Comparison of ENCODE assay signal across 14 cellular contexts in genomic region chr12:39831587-39832315, GRCh38.
A peak's percentile ranks its signal among the peaks of the same experiment; 100 is the strongest.
DNase-seq lines count a peak whose midpoint lies in the region; TF ChIP-seq lines count a peak whose summit lies in the region.
"Had no signal": no experiment of that assay in that cellular context is flagged by ENCODE, and none has a peak within 500 bp of the region (broad histone marks: within the 10 kb centered on the region; RNA-seq: fewer than 3 reads in every experiment).

No MANE protein-coding gene starts in this region.

- WGBS in hepatocyte (ENCODE audit: low lambda C conversion rate, missing lambda C conversion rate): 32% methylated on average over 1 of the region's 1 CpG
- WGBS in sigmoid colon, 2 donors: 35 to 43% methylated on average over 1 of the region's 1 CpG
- 78 to 79% methylated on average over 1 of the region's 1 CpG for WGBS in testis, 2 donors

- no peaks in the 10 kb centered on the region for H4K20me1 ChIP-seq in hepatocyte (ENCODE audit: insufficient read depth, poor library complexity, severe bottlenecking)

- no peak for TF ChIP-seq EP300 in sigmoid colon (IDR thresholded peaks at IDR 0.05)

- H3K4me2 ChIP-seq in hepatocyte: no peak overlapping the region

- H3K27ac ChIP-seq in hepatocyte: peak overlapping the region; percentile 46
- no peak overlapping the region for H3K27ac ChIP-seq in sigmoid colon
- H3K27ac ChIP-seq in testis: no peak overlapping the region
- H3K27ac ChIP-seq: HL-60 had no signal

- no peaks in the 10 kb centered on the region for H3K36me3 ChIP-seq in hepatocyte (replicated peaks; ENCODE audit: insufficient read depth, low read depth)
- H3K36me3 ChIP-seq in sigmoid colon: no peaks in the 10 kb centered on the region
- H3K36me3 ChIP-seq in testis (ENCODE audit: low read depth, missing control alignments): no peaks in the 10 kb centered on the region

- H3K27me3 ChIP-seq in hepatocyte (no peaks in the 10 kb centered on the region), sigmoid colon (no peaks in the 10 kb centered on the region), testis (no peaks in the 10 kb centered on the region)

- H3K4me1 ChIP-seq in hepatocyte (ENCODE audit: insufficient read depth) (peaks cover 4% of the 10 kb centered on the region), sigmoid colon (no peaks in the 10 kb centered on the region), testis (no peaks in the 10 kb centered on the region)

- no peak for TF ChIP-seq POLR2A in sigmoid colon (IDR thresholded peaks at IDR 0.05)
- no peak for TF ChIP-seq POLR2A in testis (IDR thresholded peaks at IDR 0.05)

- DNase-seq in COLO668 (lab: John Stamatoyannopoulos, UW; ENCODE audit: unreplicated experiment) (peak; percentile 9), HCEC 1CT (peak; percentile 11), RKO (ENCODE audit: low spot score) (peak; percentile 12), hepatocyte (ENCODE audit: low spot score) (peak; percentile 24), sigmoid colon (no peak), OCI-M2 (lab: John Stamatoyannopoulos, UW; ENCODE audit: unreplicated experiment) (no peak), testis (no peak)
- DNase-seq in stimulated activated naive CD4-positive, alpha-beta T cell (lab: John Stamatoyannopoulos, UW): no peak
- DNase-seq: activated CD4-positive, alpha-beta T cell treated with anti-CD3 and anti-CD28 coated beads, Interleukin-2, amount 10 ng/mL, durations not matched to agents 7 days and 5 days; MV-4-11; NCI-H526; stimulated activated CD4-positive, alpha-beta T cell treated with anti-CD3 and anti-CD28 coated beads, Interleukin-4, amount 100 ng/mL, for 4 hours; stimulated activated naive CD8-positive, alpha-beta T cell treated with anti-CD3 and anti-CD28 coated beads, Interleukin-15, Interleukin-2, amounts not matched to agents 100 U/mL and 50 U/mL, for 24 hours had no signal

- H2AFZ ChIP-seq in hepatocyte: no peak overlapping the region

- no peaks in the 10 kb centered on the region for H3K79me2 ChIP-seq in hepatocyte

- H3K9me3 ChIP-seq in hepatocyte (ENCODE audit: low read depth) (no peaks in the 10 kb centered on the region), sigmoid colon (no peaks in the 10 kb centered on the region), testis (no peaks in the 10 kb centered on the region)

- no peaks in the 10 kb centered on the region for H3K9me2 ChIP-seq in hepatocyte (replicated peaks; ENCODE audit: insufficient read depth)

- no peak overlapping the region for H3K4me3 ChIP-seq in hepatocyte
- H3K4me3 ChIP-seq in sigmoid colon: no peak overlapping the region
- no peak overlapping the region for H3K4me3 ChIP-seq in testis

- intact Hi-C loops in sigmoid colon (cut with DNase I) (no loop called here), testis (cut with DNase I; ENCODE audit: low total_unique reads) (no loop called here)

- TF ChIP-seq CTCF in hepatocyte (IDR thresholded peaks at IDR 0.05; ENCODE audit: poor library complexity) (no peak), sigmoid colon (IDR thresholded peaks at IDR 0.05) (no peak), testis (IDR thresholded peaks at IDR 0.05) (no peak)

Comparison
In these comparisons a context has a peak if more than half of its experiments do, and no peak if none do; other contexts are left out.
1. DNase-seq: peak in COLO668 (single experiment), HCEC 1CT (single experiment), RKO (single experiment) and hepatocyte (single experiment); none in stimulated activated naive CD4-positive, alpha-beta T cell (0 of 6), sigmoid colon (single experiment), OCI-M2 (single experiment) and testis (single experiment).